In genomic region chr19:36090930-36091695, GRCh38 we compare ENCODE assay signal across 20 cellular contexts. TPM values are rescaled to one million over a fixed set of nuclear protein-coding genes. Genes with fewer than 3 reads are reported as not detected.
DNase-seq lines count a peak whose midpoint lies in the region; ATAC-seq and TF ChIP-seq lines count a peak whose summit lies in the region.
"Had no signal": no experiment of that assay in that cellular context is flagged by ENCODE, and none has a peak within 500 bp of the region (broad histone marks: within the 10 kb centered on the region; RNA-seq: fewer than 3 reads in every experiment).

No MANE protein-coding gene starts in this region.

- CTCF ChIA-PET in activated CD8-positive, alpha-beta T cell treated with anti-CD3 and anti-CD28 coated beads, Interleukin-2, amount 10 ng/mL, durations not matched to agents 7 days and 5 days (lab: Charles Lee): no interaction called here
- CTCF ChIA-PET in activated CD8-positive, alpha-beta T cell treated with anti-CD3 and anti-CD28 coated beads for 36 hours (lab: Charles Lee): no interaction called here

- no peaks in the 10 kb centered on the region for H3K9me3 Mint-ChIP-seq in activated CD8-positive, alpha-beta T cell treated with anti-CD3 and anti-CD28 coated beads, Interleukin-2, amount 10 ng/mL, durations not matched to agents 7 days and 5 days (ENCODE audit: insufficient read depth)
- H3K9me3 Mint-ChIP-seq in activated CD8-positive, alpha-beta T cell treated with anti-CD3 and anti-CD28 coated beads for 36 hours: no peaks in the 10 kb centered on the region
- H3K9me3 Mint-ChIP-seq in glutamatergic neuron (ENCODE audit: unreplicated experiment) (no peaks in the 10 kb centered on the region), neural crest cell (no peaks in the 10 kb centered on the region), type B pancreatic cell (no peaks in the 10 kb centered on the region)
- H3K9me3 Mint-ChIP-seq: CD8-positive, alpha-beta T cell; HFFc6; IgD-negative memory B cell had no signal

- H3K36me3 Mint-ChIP-seq in activated CD8-positive, alpha-beta T cell treated with anti-CD3 and anti-CD28 coated beads, Interleukin-2, amount 10 ng/mL, durations not matched to agents 7 days and 5 days (ENCODE audit: low read depth): peaks cover 59% of the 10 kb centered on the region
- peaks cover 47% of the 10 kb centered on the region for H3K36me3 Mint-ChIP-seq in activated CD8-positive, alpha-beta T cell treated with anti-CD3 and anti-CD28 coated beads for 36 hours (ENCODE audit: low read depth)
- H3K36me3 Mint-ChIP-seq in glutamatergic neuron (ENCODE audit: unreplicated experiment) (no peaks in the 10 kb centered on the region), neural crest cell (ENCODE audit: low read depth) (peaks cover 6% of the 10 kb centered on the region), type B pancreatic cell (peaks cover 3% of the 10 kb centered on the region)
- H3K36me3 Mint-ChIP-seq: CD8-positive, alpha-beta T cell had no signal

- H3K27ac ChIP-seq in coronary artery: no peak overlapping the region
- H3K27ac ChIP-seq: 22Rv1, BLaER1, GM23248 had no signal

- no peak for DNase-seq in activated CD8-positive, alpha-beta T cell treated with anti-CD3 and anti-CD28 coated beads, Interleukin-2, amount 10 ng/mL, durations not matched to agents 7 days and 5 days
- DNase-seq in activated CD8-positive, alpha-beta T cell treated with anti-CD3 and anti-CD28 coated beads for 36 hours: no peak
- DNase-seq in glutamatergic neuron: peak; percentile 35
- no peak for DNase-seq in neural crest cell (ENCODE audit: low read depth, low spot score)
- DNase-seq in type B pancreatic cell (ENCODE audit: extremely low spot score, unreplicated experiment): no peak
- no peak for DNase-seq in islet precursor cell
- DNase-seq in coronary artery (ENCODE audit: low spot score): no peak
- DNase-seq: Calu3; CD8-positive, alpha-beta T cell; DMS79 treated with DMSO at 0.1 percent for 48 hours; GF-D8; GM23248; HCEC 1CT; HFFc6 had no signal

- no peak for ATAC-seq in activated CD8-positive, alpha-beta T cell treated with anti-CD3 and anti-CD28 coated beads, Interleukin-2, amount 10 ng/mL, durations not matched to agents 7 days and 5 days
- no peak for ATAC-seq in activated CD8-positive, alpha-beta T cell treated with anti-CD3 and anti-CD28 coated beads for 36 hours
- no peak for ATAC-seq in GM21526 (IDR thresholded peaks at IDR 0.05; ENCODE audit: low FRiP score, unreplicated experiment)
- ATAC-seq: CD8-positive, alpha-beta T cell; HepG2 had no signal

- H3K4me3 ChIP-seq in coronary artery: no peak overlapping the region
- H3K4me3 ChIP-seq: BLaER1, GM23248 had no signal

- H3K27me3 Mint-ChIP-seq in activated CD8-positive, alpha-beta T cell treated with anti-CD3 and anti-CD28 coated beads, Interleukin-2, amount 10 ng/mL, durations not matched to agents 7 days and 5 days (ENCODE audit: low read depth): no peaks in the 10 kb centered on the region
- no peaks in the 10 kb centered on the region for H3K27me3 Mint-ChIP-seq in activated CD8-positive, alpha-beta T cell treated with anti-CD3 and anti-CD28 coated beads for 36 hours
- H3K27me3 Mint-ChIP-seq in glutamatergic neuron (ENCODE audit: unreplicated experiment): no peaks in the 10 kb centered on the region
- H3K27me3 Mint-ChIP-seq in neural crest cell (ENCODE audit: low read depth): no peaks in the 10 kb centered on the region
- no peaks in the 10 kb centered on the region for H3K27me3 Mint-ChIP-seq in type B pancreatic cell
- H3K27me3 Mint-ChIP-seq: IgD-negative memory B cell had no signal

- no peak for TF ChIP-seq CTCF in activated CD8-positive, alpha-beta T cell treated with anti-CD3 and anti-CD28 coated beads for 36 hours (IDR thresholded peaks at IDR 0.05)
- TF ChIP-seq CTCF in glutamatergic neuron (IDR thresholded peaks at IDR 0.05; ENCODE audit: partially characterized antibody, unreplicated experiment): no peak
- TF ChIP-seq CTCF in neural crest cell (conservative IDR thresholded peaks at IDR 0.05): no peak
- TF ChIP-seq CTCF in type B pancreatic cell (conservative IDR thresholded peaks at IDR 0.05): no peak
- TF ChIP-seq CTCF in coronary artery (IDR thresholded peaks at IDR 0.05): no peak

- peak overlapping the region; percentile 5 for H3K27ac Mint-ChIP-seq in activated CD8-positive, alpha-beta T cell treated with anti-CD3 and anti-CD28 coated beads, Interleukin-2, amount 10 ng/mL, durations not matched to agents 7 days and 5 days
- no peak overlapping the region for H3K27ac Mint-ChIP-seq in activated CD8-positive, alpha-beta T cell treated with anti-CD3 and anti-CD28 coated beads for 36 hours
- peak overlapping the region; percentile 38 for H3K27ac Mint-ChIP-seq in glutamatergic neuron (ENCODE audit: unreplicated experiment)
- peak overlapping the region; percentile 12 for H3K27ac Mint-ChIP-seq in neural crest cell (ENCODE audit: unreplicated experiment)
- H3K27ac Mint-ChIP-seq in type B pancreatic cell: peak overlapping the region; percentile 73
- H3K27ac Mint-ChIP-seq: CD8-positive, alpha-beta T cell; HFFc6; IgD-negative memory B cell had no signal

- peaks cover 17% of the 10 kb centered on the region for H3K4me1 Mint-ChIP-seq in activated CD8-positive, alpha-beta T cell treated with anti-CD3 and anti-CD28 coated beads, Interleukin-2, amount 10 ng/mL, durations not matched to agents 7 days and 5 days (ENCODE audit: low read depth)
- H3K4me1 Mint-ChIP-seq in activated CD8-positive, alpha-beta T cell treated with anti-CD3 and anti-CD28 coated beads for 36 hours (ENCODE audit: low read depth): peaks cover 20% of the 10 kb centered on the region
- H3K4me1 Mint-ChIP-seq in glutamatergic neuron (ENCODE audit: low read depth, unreplicated experiment) (peaks cover 3% of the 10 kb centered on the region), neural crest cell (no peaks in the 10 kb centered on the region), type B pancreatic cell (ENCODE audit: unreplicated experiment) (no peaks in the 10 kb centered on the region)

- H3K4me3 Mint-ChIP-seq in activated CD8-positive, alpha-beta T cell treated with anti-CD3 and anti-CD28 coated beads, Interleukin-2, amount 10 ng/mL, durations not matched to agents 7 days and 5 days: no peak overlapping the region
- H3K4me3 Mint-ChIP-seq in activated CD8-positive, alpha-beta T cell treated with anti-CD3 and anti-CD28 coated beads for 36 hours: no peak overlapping the region
- H3K4me3 Mint-ChIP-seq in glutamatergic neuron (ENCODE audit: unreplicated experiment) (no peak overlapping the region), neural crest cell (no peak overlapping the region), type B pancreatic cell (no peak overlapping the region)
- H3K4me3 Mint-ChIP-seq: CD8-positive, alpha-beta T cell; HFFc6; IgD-negative memory B cell had no signal

- intact Hi-C loops in activated CD8-positive, alpha-beta T cell treated with anti-CD3 and anti-CD28 coated beads for 36 hours (cut with micrococcal nuclease): no loop called here

- POLR2A ChIA-PET in activated CD8-positive, alpha-beta T cell treated with anti-CD3 and anti-CD28 coated beads, Interleukin-2, amount 10 ng/mL, durations not matched to agents 7 days and 5 days (lab: Charles Lee): interaction anchor here (1.4 kb wide), 1 partner anchor 15 kb away, joined by 3 read pairs; no protein-coding TSS in a partner anchor
- POLR2A ChIA-PET in activated CD8-positive, alpha-beta T cell treated with anti-CD3 and anti-CD28 coated beads for 36 hours (lab: Charles Lee): interaction anchor here (1.1 to 1.5 kb wide), 2 partner anchors 8 to 318 kb away, joined by 3 read pairs; no protein-coding TSS in a partner anchor

RNA-seq across cellular contexts. Expression of gene OVOL3, which starts 19.8 kb away (rescaled TPM):
- under 1 TPM in 1 of 2 experiments, not detected in 1; 0.58 TPM for total RNA-seq in activated CD8-positive, alpha-beta T cell treated with anti-CD3 and anti-CD28 coated beads, Interleukin-2, amount 10 ng/mL, durations not matched to agents 7 days and 5 days
- not detected for total RNA-seq in activated CD8-positive, alpha-beta T cell treated with anti-CD3 and anti-CD28 coated beads for 36 hours
- total RNA-seq in glutamatergic neuron (ENCODE audit: unreplicated experiment): not detected
- not detected in 2 replicates for total RNA-seq in neural crest cell
- total RNA-seq in type B pancreatic cell (ENCODE audit: low replicate concordance): not detected in 2 replicates
- total RNA-seq: Calu3; CD8-positive, alpha-beta T cell; GM23248; H4; HepG2; HFFc6 had no signal

RNA-seq across cellular contexts. Expression of gene POLR2I, which starts 23.6 kb away (rescaled TPM):
- 10 to 100 TPM; 50.5 to 57.3 TPM for total RNA-seq in activated CD8-positive, alpha-beta T cell treated with anti-CD3 and anti-CD28 coated beads, Interleukin-2, amount 10 ng/mL, durations not matched to agents 7 days and 5 days
- total RNA-seq in activated CD8-positive, alpha-beta T cell treated with anti-CD3 and anti-CD28 coated beads for 36 hours: 10 to 100 TPM; 68.4 to 76.5 TPM
- total RNA-seq in glutamatergic neuron (ENCODE audit: unreplicated experiment) (79.2 TPM), neural crest cell (111 and 126 TPM in 2 replicates), type B pancreatic cell (ENCODE audit: low replicate concordance) (74.7 and 81.7 TPM in 2 replicates)

RNA-seq across cellular contexts. Expression of gene TBCB, which starts 24.2 kb away (rescaled TPM):
- 100 to 1,000 TPM; 186 to 200 TPM for total RNA-seq in activated CD8-positive, alpha-beta T cell treated with anti-CD3 and anti-CD28 coated beads, Interleukin-2, amount 10 ng/mL, durations not matched to agents 7 days and 5 days
- 10 to 100 TPM; 74.9 to 81.7 TPM for total RNA-seq in activated CD8-positive, alpha-beta T cell treated with anti-CD3 and anti-CD28 coated beads for 36 hours
- total RNA-seq in glutamatergic neuron (ENCODE audit: unreplicated experiment): 337 TPM
- total RNA-seq in neural crest cell: 214 and 219 TPM in 2 replicates
- total RNA-seq in type B pancreatic cell (ENCODE audit: low replicate concordance): 106 and 148 TPM in 2 replicates

RNA-seq across cellular contexts. Expression of gene WDR62, which starts 36.4 kb away (rescaled TPM):
- total RNA-seq in activated CD8-positive, alpha-beta T cell treated with anti-CD3 and anti-CD28 coated beads, Interleukin-2, amount 10 ng/mL, durations not matched to agents 7 days and 5 days: 10 to 100 TPM; 43.6 to 44.5 TPM
- 10 to 100 TPM; 19.8 to 22.6 TPM for total RNA-seq in activated CD8-positive, alpha-beta T cell treated with anti-CD3 and anti-CD28 coated beads for 36 hours
- total RNA-seq in glutamatergic neuron (ENCODE audit: unreplicated experiment) (5.5 TPM), neural crest cell (34.2 and 35.3 TPM in 2 replicates), type B pancreatic cell (ENCODE audit: low replicate concordance) (3.3 and 12.5 TPM in 2 replicates)

RNA-seq across cellular contexts. Expression of gene THAP8, which starts 37.0 kb away (rescaled TPM):
- total RNA-seq in activated CD8-positive, alpha-beta T cell treated with anti-CD3 and anti-CD28 coated beads, Interleukin-2, amount 10 ng/mL, durations not matched to agents 7 days and 5 days: 1 to 10 TPM; 5.7 to 5.8 TPM
- 1 to 10 TPM; 3.4 to 3.7 TPM for total RNA-seq in activated CD8-positive, alpha-beta T cell treated with anti-CD3 and anti-CD28 coated beads for 36 hours
- total RNA-seq in glutamatergic neuron (ENCODE audit: unreplicated experiment) (10.1 TPM), neural crest cell (9.4 and 9.8 TPM in 2 replicates), type B pancreatic cell (ENCODE audit: low replicate concordance) (4.9 and 6.4 TPM in 2 replicates)
